ENCODE assay signal across 8 cellular contexts in genomic region chr5:122844136-122844915, GRCh38. TPM values are rescaled to one million over a fixed set of nuclear protein-coding genes. Genes with fewer than 3 reads are reported as not detected.
DNase-seq lines count a peak whose midpoint lies in the region; ATAC-seq, FAIRE-seq and TF ChIP-seq lines count a peak whose summit lies in the region.

No MANE protein-coding gene starts in this region.

- CTCF ChIA-PET in GM12878 (lab: Yijun Ruan, JAX) = interaction anchor here (1.0 to 1.4 kb wide), 5 partner anchors 18 to 182 kb away, joined by 3 read pairs; no protein-coding TSS in a partner anchor

- no peaks in the 10 kb centered on the region for H3K27me3 ChIP-seq in GM12878 (replicated peaks in 1 of 2; ENCODE audit: control insufficient read depth in 2 of 2, insufficient read depth in 2 of 2, low read length in 1 of 2)
- no peaks in the 10 kb centered on the region for H3K27me3 ChIP-seq in suprapubic skin

- no peak overlapping the region for H3K27ac ChIP-seq in GM12878 (ENCODE audit: control insufficient read depth, insufficient read depth)
- H3K27ac ChIP-seq in suprapubic skin = peak overlapping the region; percentile 96

- H3K4me2 ChIP-seq in GM12878 (ENCODE audit: control insufficient read depth, insufficient read depth) = peak overlapping the region; percentile 67

- H2AFZ ChIP-seq in GM12878 (ENCODE audit: control insufficient read depth, low read depth, low read length) = peak overlapping the region; percentile 86

- BruUV-seq in GM12878 (replicated peaks; lab: Mats Ljungman, UMichigan) = no TSS peak

- TF ChIP-seq EP300 in GM12878 (IDR thresholded peaks at IDR 0.05; ENCODE audit: borderline replicate concordance in 1 of 2, control insufficient read depth in 1 of 2, low read depth in 2 of 2, low read length in 2 of 2) = no peak
- no peak for TF ChIP-seq EP300 in suprapubic skin (IDR thresholded peaks at IDR 0.05)

- RAD21 ChIA-PET in GM12878 (lab: Charles Lee; ENCODE audit: unreplicated experiment) = interaction anchor here (0.7 to 1.6 kb wide), 3 partner anchors 65 to 142 kb away, joined by 3 to 4 read pairs (median 3); no protein-coding TSS in a partner anchor

- no peaks in the 10 kb centered on the region for H3K79me2 ChIP-seq in GM12878 (ENCODE audit: control insufficient read depth, insufficient read depth, low read length)

- WGBS in GM12878 (ENCODE audit: insufficient coverage, insufficient replicate concordance, low lambda C conversion rate, missing lambda C conversion rate) = 35% methylated on average over 22 of the region's 22 CpGs
- 27% methylated on average over 22 of the region's 22 CpGs for WGBS in suprapubic skin

- TF ChIP-seq CTCF in GM13976 (IDR thresholded peaks at IDR 0.05; ENCODE audit: borderline replicate concordance, control extremely low read depth, extremely low read depth, insufficient read depth, missing control alignments) (no peak), GM12878 (IDR thresholded peaks at IDR 0.05 in 2 of 3, conservative IDR thresholded peaks at IDR 0.05 in 1 of 3; ENCODE audit: control insufficient read depth in 2 of 3, extremely low read depth in 1 of 3, insufficient read depth in 1 of 3, low read depth in 3 of 3, low read length in 3 of 3) (no peak), suprapubic skin (IDR thresholded peaks at IDR 0.05) (no peak)

- H4K20me1 ChIP-seq in GM12878 (ENCODE audit: control insufficient read depth, insufficient read depth) = no peaks in the 10 kb centered on the region

- H3K36me3 ChIP-seq in GM12878 (ENCODE audit: control insufficient read depth in 2 of 2, insufficient read depth in 2 of 2, low read length in 1 of 2) (no peaks in the 10 kb centered on the region), suprapubic skin (no peaks in the 10 kb centered on the region)

- TF ChIP-seq POLR2A in GM12878 (IDR thresholded peaks at IDR 0.05; ENCODE audit: low read depth, low read length) = no peak
- no peak for TF ChIP-seq POLR2A in suprapubic skin (IDR thresholded peaks at IDR 0.05)

- DNase-seq in GM13976 (ENCODE audit: low spot score) (peak; percentile 18), HK-2 (ENCODE audit: unreplicated experiment) (peak; percentile 16), GM12878 (ENCODE audit: low read depth, low spot score) (no peak), kidney tubule cell (ENCODE audit: low spot score) (peak; percentile 39), suprapubic skin (ENCODE audit: low spot score in 2 of 2) (no peak), T-helper 9 cell (no peak), amniotic stem cell (lab: John Stamatoyannopoulos, UW) (no peak)

- FAIRE-seq in GM12878 (lab: Jason Lieb, UNC) = peak; percentile 44

- peaks cover 6% of the 10 kb centered on the region for H3K4me1 ChIP-seq in GM12878 (ENCODE audit: control insufficient read depth, insufficient read depth, low read length)
- peaks cover 29% of the 10 kb centered on the region for H3K4me1 ChIP-seq in suprapubic skin

- SMC1A ChIA-PET in GM12878 (lab: Charles Lee; ENCODE audit: uncharacterized antibody, unreplicated experiment) = interaction anchor here (1.0 to 1.3 kb wide), 3 partner anchors 9 to 142 kb away, joined by 3 read pairs; no protein-coding TSS in a partner anchor

- H3K4me3 ChIP-seq in GM12878 (peak overlapping the region; percentile 71), suprapubic skin (peak overlapping the region; percentile 94)

- peak overlapping the region; percentile 32; the same call in 1 of the 2 replicates for H3K9ac ChIP-seq in GM12878 (ENCODE audit: control insufficient read depth, insufficient read depth, low read length)

- no peak for TF ChIP-seq RAD21 in GM12878 (IDR thresholded peaks at IDR 0.05; ENCODE audit: insufficient read depth, low read depth, low read length)

- in situ Hi-C loops in GM13976 (cut with MboI; ENCODE audit: low sequenced_read_pairs, unreplicated experiment) = no loop called here
- in situ Hi-C loops in GM12878 (cut with MboI) = no loop called here

- intact Hi-C loops in GM12878 (cut with micrococcal nuclease; ENCODE audit: unreplicated experiment) = no loop called here

- ATAC-seq in GM12878 (peak; percentile 13), HG03442 (IDR thresholded peaks at IDR 0.05; ENCODE audit: unreplicated experiment) (no peak)

- H3K9me3 ChIP-seq in GM12878 (replicated peaks; ENCODE audit: control insufficient read depth, insufficient read depth, low read length) (no peaks in the 10 kb centered on the region), suprapubic skin (no peaks in the 10 kb centered on the region)

- POLR2A ChIA-PET in GM12878 (lab: Charles Lee) = no interaction called here

TF ChIP-seq in GM12878, 131 proteins besides CTCF, POLR2A, EP300 and RAD21:
- TF ChIP-seq STAT3 (IDR thresholded peaks at IDR 0.05; ENCODE audit: low read depth, low read length) (no peak), SREBF2 (IDR thresholded peaks at IDR 0.05; ENCODE audit: low read length) (no peak), PAX5 (IDR thresholded peaks at IDR 0.05; ENCODE audit: borderline replicate concordance, low read depth, low read length) (no peak), SREBF1 (IDR thresholded peaks at IDR 0.05; ENCODE audit: low read length) (no peak), RCOR1 (conservative IDR thresholded peaks at IDR 0.05; ENCODE audit: low read depth, low read length) (no peak), NRF1 (conservative IDR thresholded peaks at IDR 0.05; ENCODE audit: low read depth, low read length) (no peak), E2F4 (IDR thresholded peaks at IDR 0.05; ENCODE audit: low read depth, low read length) (no peak), WRNIP1 (IDR thresholded peaks at IDR 0.05; ENCODE audit: borderline replicate concordance, low read depth, low read length) (no peak)
TF ChIP-seq in GM12878: peak in this region for 0.

RNA-seq across cellular contexts. Expression of gene SNX24, which starts 1.1 kb away (rescaled TPM):
- not detected in 2 replicates for total RNA-seq in GM12878 (2013; cell fraction: nucleolus; rRNA removed)
- 3.5 and 3.8 TPM in 2 replicates for total RNA-seq in GM12878 (2014; rRNA removed)
- total RNA-seq in GM12878 (2014; rRNA removed; fragmentation: Illumina TruSeq; extraction: Trizol) = 2.9 and 4.4 TPM in 2 replicates
- 2.7 and 5.0 TPM in 2 replicates for total RNA-seq in GM12878 (2021)
- polyA plus RNA-seq in GM12878 (2011; ENCODE audit: low read depth) = 9.1 TPM
- polyA plus RNA-seq in GM12878 (2011; rRNA removed) = 0.12 and 0.15 TPM in 2 replicates
- polyA plus RNA-seq in GM12878 (2011; cell fraction: cytosol; rRNA removed) = 0.07 and 0.15 TPM in 2 replicates
- polyA plus RNA-seq in GM12878 (2011; cell fraction: nucleus; rRNA removed) = 0.18 and 0.31 TPM in 2 replicates
- 2.3 and 2.9 TPM in 2 replicates for polyA plus RNA-seq in GM12878 (2012)
- polyA plus RNA-seq in GM12878 (2014; fragmentation: Illumina TruSeq; extraction: Trizol) = 6.6 and 11.6 TPM in 2 replicates
- polyA plus RNA-seq in GM12878 (2014; fragmentation: Nextera tagmentation; extraction: Ambion mirVana) = 1 to 10 TPM; 4.4 to 4.5 TPM
- polyA plus RNA-seq in GM12878 (2014; rRNA removed) = 2.7 and 3.4 TPM in 2 replicates
- polyA plus RNA-seq in GM12878 (2016; fragmentation: Nextera tagmentation; extraction: Ambion mirVana) = 1 to 10 TPM; 1.2 to 2.1 TPM
- not detected in 2 replicates for polyA minus RNA-seq in GM12878 (2011; rRNA and poly(A)+ RNA removed)
- polyA minus RNA-seq in GM12878 (2011; cell fraction: cytosol; rRNA and poly(A)+ RNA removed) = not detected in 2 replicates
- not detected in 2 replicates for polyA minus RNA-seq in GM12878 (2011; cell fraction: nucleus; rRNA and poly(A)+ RNA removed)
- 10 to 100 TPM; 15.2 to 43.0 (median 25.3) TPM for total RNA-seq in suprapubic skin

Comparison
In these comparisons a context has a peak if more than half of its experiments do, and no peak if none do; other contexts are left out.
1. DNase-seq: peak in GM13976 (single experiment), HK-2 (single experiment) and kidney tubule cell (single experiment); none in GM12878 (single experiment), suprapubic skin (0 of 2), T-helper 9 cell (single experiment) and amniotic stem cell (single experiment).